3 cellular contexts compared by ENCODE assay signal in genomic region chr11:107912415-107912814, GRCh38. TPM values are rescaled to one million over a fixed set of nuclear protein-coding genes. Genes with fewer than 3 reads are reported as not detected.
"Had no signal": no experiment of that assay in that cellular context is flagged by ENCODE, and none has a peak within 500 bp of the region (broad histone marks: within the 10 kb centered on the region; RNA-seq: fewer than 3 reads in every experiment).

No MANE protein-coding gene starts in this region.

RNA-seq across cellular contexts. Expression of gene RAB39A, which starts 15.8 kb away (rescaled TPM):
- total RNA-seq: LHCN-M2, MCF 10A, NCI-H460 had no signal
